13 cellular contexts compared by ENCODE assay signal in the genomic region with DNA sequence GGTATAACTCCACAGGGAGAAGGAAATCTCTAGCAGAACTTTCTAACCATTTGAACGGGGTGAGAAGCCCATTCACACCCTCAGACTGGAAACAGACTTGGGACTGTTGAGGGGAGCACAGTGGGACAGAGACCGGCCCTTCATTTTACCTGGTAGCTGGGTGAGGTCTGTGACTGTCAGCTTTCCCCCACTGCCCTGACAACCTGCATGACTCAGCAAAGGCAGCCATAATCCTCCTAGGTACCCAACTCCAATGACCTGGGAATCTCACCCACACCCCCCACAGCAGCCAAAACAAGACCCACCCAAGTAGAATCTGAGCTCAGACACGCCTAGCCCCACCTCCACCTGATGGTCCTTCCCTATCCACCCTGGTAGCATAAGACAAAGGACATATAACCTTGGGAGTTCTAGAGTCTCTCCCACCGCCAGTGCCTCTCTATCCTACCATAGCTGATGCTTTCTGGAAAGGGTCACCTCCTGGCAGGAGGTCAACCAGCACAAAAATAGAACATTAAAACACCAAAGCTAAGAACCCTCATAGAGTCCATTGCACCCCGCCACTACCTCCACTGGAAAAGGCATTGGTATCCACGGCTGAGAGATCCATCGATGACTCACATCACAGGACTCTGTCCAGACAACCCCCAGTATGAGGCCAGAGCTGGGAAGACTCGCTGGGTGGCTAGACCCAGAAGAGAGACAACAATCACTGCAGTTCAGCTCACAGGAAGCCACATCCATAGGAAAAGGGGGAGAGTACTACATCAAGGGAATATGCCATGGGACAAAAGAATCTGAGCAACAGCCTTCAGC. TPM values are rescaled to one million over a fixed set of nuclear protein-coding genes. Genes with fewer than 3 reads are reported as not detected.
A peak's percentile ranks its signal among the peaks of the same experiment; 100 is the strongest.
DNase-seq lines count a peak whose midpoint lies in the region; ATAC-seq, FAIRE-seq and TF ChIP-seq lines count a peak whose summit lies in the region.
"Had no signal": no experiment of that assay in that cellular context is flagged by ENCODE, and none has a peak within 500 bp of the region (broad histone marks: within the 10 kb centered on the region; RNA-seq: fewer than 3 reads in every experiment).

No MANE protein-coding gene starts in this region.

- no peak overlapping the region for H2AFZ ChIP-seq in endothelial cell of umbilical vein (ENCODE audit: low read depth, low read length)

- peaks cover 0 to 2% of the 10 kb centered on the region in 2 experiments for H3K36me3 ChIP-seq in endothelial cell of umbilical vein (ENCODE audit: control insufficient read depth in 2 of 2, extremely low read depth in 1 of 2, insufficient read depth in 2 of 2, low read length in 2 of 2)

- no peak for ATAC-seq in effector memory CD8-positive, alpha-beta T cell (replicated peaks)
- no peak for ATAC-seq in GM18517 (IDR thresholded peaks at IDR 0.05; ENCODE audit: unreplicated experiment)
- ATAC-seq: activated T-cell treated with anti-CD3 and anti-CD28 coated beads, Interleukin-2, amount 50 U/mL, for 72 hours; left ventricle myocardium superior; right cardiac atrium had no signal

- TF ChIP-seq CTCF in endothelial cell of umbilical vein (IDR thresholded peaks at IDR 0.05; ENCODE audit: extremely low read depth in 1 of 2, insufficient read depth in 1 of 2, low read depth in 1 of 2, low read length in 2 of 2): no peak
- TF ChIP-seq CTCF in nephron progenitor cell (IDR thresholded peaks at IDR 0.05): no peak

- FAIRE-seq in RCC 7860 (lab: Jason Lieb, UNC) (peak; percentile 81), endothelial cell of umbilical vein (lab: Jason Lieb, UNC) (no peak)

- POLR2A ChIA-PET in endothelial cell of umbilical vein (lab: Charles Lee): no interaction called here

- peak overlapping the region; percentile 61 for H3K27ac Mint-ChIP-seq in nephron progenitor cell
- peak overlapping the region in 1 of 2 donors; percentile 87 for H3K27ac Mint-ChIP-seq in effector memory CD8-positive, alpha-beta T cell

- CTCF ChIA-PET in endothelial cell of umbilical vein (lab: Charles Lee): interaction anchor here (1.1 kb wide), 1 partner anchor 11 kb away, joined by 3 read pairs; no protein-coding TSS in a partner anchor

- no peaks in the 10 kb centered on the region for H3K9me3 ChIP-seq in endothelial cell of umbilical vein (replicated peaks; ENCODE audit: control insufficient read depth, insufficient read depth, low read length)

- dilution Hi-C loops in endothelial cell of umbilical vein (cut with MboI; ENCODE audit: extremely low pct_ligation_motif_present, low sequenced_read_pairs): no loop called here

- peaks cover 5% of the 10 kb centered on the region for H3K9me3 Mint-ChIP-seq in nephron progenitor cell
- no peaks in the 10 kb centered on the region for H3K9me3 Mint-ChIP-seq in effector memory CD8-positive, alpha-beta T cell

- H3K27ac ChIP-seq in endothelial cell of umbilical vein (ENCODE audit: insufficient read depth, low read depth, low read length): no peak overlapping the region

- intact Hi-C loops in endothelial cell of umbilical vein (cut with micrococcal nuclease): no loop called here

- no peaks in the 10 kb centered on the region for H3K4me1 Mint-ChIP-seq in nephron progenitor cell
- H3K4me1 Mint-ChIP-seq in effector memory CD8-positive, alpha-beta T cell (ENCODE audit: low read depth in 2 of 2): peaks cover 49 to 75% of the 10 kb centered on the region in 2 donors

- no peaks in the 10 kb centered on the region for H3K27me3 Mint-ChIP-seq in nephron progenitor cell (ENCODE audit: low read depth, poor library complexity)
- H3K27me3 Mint-ChIP-seq in effector memory CD8-positive, alpha-beta T cell: no peaks in the 10 kb centered on the region

- H3K9me1 ChIP-seq in endothelial cell of umbilical vein (replicated peaks; ENCODE audit: control insufficient read depth, extremely low read depth, insufficient read depth, low read length): no peaks in the 10 kb centered on the region

- H3K4me3 ChIP-seq in endothelial cell of umbilical vein (replicated peaks in 1 of 3; ENCODE audit: insufficient read depth in 1 of 3, low read depth in 1 of 3, low read length in 3 of 3): no peak overlapping the region

- no peak overlapping the region for H3K4me2 ChIP-seq in endothelial cell of umbilical vein (ENCODE audit: insufficient read depth, low read length)

- H3K9ac ChIP-seq in endothelial cell of umbilical vein (replicated peaks; ENCODE audit: extremely low read depth, insufficient read depth, low read length): no peak overlapping the region

- H3K79me2 ChIP-seq in endothelial cell of umbilical vein (ENCODE audit: control insufficient read depth, insufficient read depth, low read length): peaks cover 21% of the 10 kb centered on the region

- peaks cover 85% of the 10 kb centered on the region for H3K36me3 Mint-ChIP-seq in nephron progenitor cell (ENCODE audit: low read depth)
- H3K36me3 Mint-ChIP-seq in effector memory CD8-positive, alpha-beta T cell (ENCODE audit: insufficient read depth): peaks cover 17% of the 10 kb centered on the region

- BruUV-seq in endothelial cell of umbilical vein (replicated peaks; lab: Mats Ljungman, UMichigan): no TSS peak

- no peak overlapping the region for H3K4me3 Mint-ChIP-seq in nephron progenitor cell
- no peak overlapping the region for H3K4me3 Mint-ChIP-seq in effector memory CD8-positive, alpha-beta T cell
- H3K4me3 Mint-ChIP-seq: activated T-cell treated with anti-CD3 and anti-CD28 coated beads, Interleukin-2, amount 50 U/mL, for 72 hours had no signal

- H3K4me1 ChIP-seq in endothelial cell of umbilical vein (ENCODE audit: control insufficient read depth, extremely low read depth, insufficient read depth, low read length): peaks cover 4% of the 10 kb centered on the region

- peak; percentile 78 for DNase-seq in ELR (ENCODE audit: low read depth)
- DNase-seq in RCC 7860 (ENCODE audit: low spot score): peak; percentile 70
- DNase-seq in endothelial cell of umbilical vein (ENCODE audit: low read depth, low spot score): peak; percentile 6
- no peak for DNase-seq in nephron progenitor cell
- DNase-seq in SK-N-DZ (ENCODE audit: low spot score): no peak
- no peak for DNase-seq in RPMI8226
- DNase-seq in effector memory CD8-positive, alpha-beta T cell: no peak
- DNase-seq: activated T-cell treated with anti-CD3 and anti-CD28 coated beads, Interleukin-2, amount 50 U/mL, for 72 hours; effector CD8-positive, alpha-beta T cell; left ventricle myocardium superior; NCI-H1092 treated with DMSO at 0.1 percent for 48 hours; right cardiac atrium had no signal

- no peaks in the 10 kb centered on the region for H3K27me3 ChIP-seq in endothelial cell of umbilical vein (ENCODE audit: control insufficient read depth in 2 of 2, insufficient read depth in 2 of 2, low read length in 2 of 2)

- TF ChIP-seq POLR2A in endothelial cell of umbilical vein (IDR thresholded peaks at IDR 0.05; ENCODE audit: low read depth, low read length): no peak

- H4K20me1 ChIP-seq in endothelial cell of umbilical vein (replicated peaks; ENCODE audit: control insufficient read depth, extremely low read depth, insufficient read depth, low read length): no peaks in the 10 kb centered on the region

TF ChIP-seq in endothelial cell of umbilical vein, 7 proteins besides CTCF, POLR2A, EP300 and RAD21:
- TF ChIP-seq GATA2 (IDR thresholded peaks at IDR 0.05; ENCODE audit: insufficient read depth, insufficient read length, low read depth, low read length) (no peak), FOS (IDR thresholded peaks at IDR 0.05; ENCODE audit: borderline replicate concordance, insufficient read depth, low read length) (peak; percentile 11)

RNA-seq across cellular contexts. Expression of gene SENP7, which starts 28.0 kb away (rescaled TPM):
- 18.7 and 20.2 TPM in 2 replicates for total RNA-seq in endothelial cell of umbilical vein
- 4.5 and 5.1 TPM in 2 replicates for polyA plus RNA-seq in endothelial cell of umbilical vein
- polyA plus RNA-seq in endothelial cell of umbilical vein (2011; cell fraction: cytosol; rRNA removed): 4.1 and 4.8 TPM in 2 replicates
- 57.7 and 74.4 TPM in 2 replicates for polyA plus RNA-seq in endothelial cell of umbilical vein (2011; cell fraction: nucleus; rRNA removed)
- 7.6 and 8.1 TPM in 2 replicates for polyA plus RNA-seq in endothelial cell of umbilical vein (2012)
- polyA minus RNA-seq in endothelial cell of umbilical vein: 17.7 and 17.8 TPM in 2 replicates
- 2.0 TPM for polyA minus RNA-seq in endothelial cell of umbilical vein (2011; cell fraction: cytosol; rRNA and poly(A)+ RNA removed)
- 86.0 and 117 TPM in 2 replicates for polyA minus RNA-seq in endothelial cell of umbilical vein (2011; cell fraction: nucleus; rRNA and poly(A)+ RNA removed)
- polyA plus RNA-seq in SK-N-DZ (2014; cell fraction: cytosol; rRNA removed): 20.2 and 21.7 TPM in 2 replicates
- polyA plus RNA-seq in SK-N-DZ (2014; cell fraction: nucleus; rRNA removed): 83.0 and 89.1 TPM in 2 replicates

Comparison
In these comparisons a context has a peak if more than half of its experiments do, and no peak if none do; other contexts are left out.
1. DNase-seq: peak in ELR (single experiment), RCC 7860 (single experiment) and endothelial cell of umbilical vein (single experiment); none in nephron progenitor cell (single experiment), SK-N-DZ (single experiment), RPMI8226 (single experiment) and effector memory CD8-positive, alpha-beta T cell (0 of 3).